ENCODE assay signal across 8 cellular contexts in genomic region chr13:31538067-31539042, GRCh38.
A peak's percentile ranks its signal among the peaks of the same experiment; 100 is the strongest.
DNase-seq lines count a peak whose midpoint lies in the region; ATAC-seq and TF ChIP-seq lines count a peak whose summit lies in the region.

No MANE protein-coding gene starts in this region.

- no peak for ATAC-seq in naive thymus-derived CD8-positive, alpha-beta T cell

- no peaks in the 10 kb centered on the region for H3K36me3 Mint-ChIP-seq in naive thymus-derived CD8-positive, alpha-beta T cell

- TF ChIP-seq CTCF in BJ (IDR thresholded peaks at IDR 0.05; ENCODE audit: insufficient read depth, low read depth, low read length): peak; percentile 78
- 0 out of 2 replicates have a peak, but pooled peaks have one; percentile 24 for TF ChIP-seq CTCF in WI38 (IDR thresholded peaks at IDR 0.05; ENCODE audit: low read depth, low read length)

- no peaks in the 10 kb centered on the region; the same call in 1 of the 2 replicates for H3K27me3 ChIP-seq in BJ (ENCODE audit: control insufficient read depth, insufficient read depth, low read length)

- DNase-seq in BJ (ENCODE audit: low read depth): no peak
- peak; percentile 27 to 49 for DNase-seq in Kasumi-1 (lab: John Stamatoyannopoulos, UW)
- peak; percentile 20 for DNase-seq in kidney tubule cell (ENCODE audit: low spot score)
- no peak for DNase-seq in kidney glomerular epithelial cell (lab: John Stamatoyannopoulos, UW)
- DNase-seq in stimulated activated naive CD4-positive, alpha-beta T cell (lab: John Stamatoyannopoulos, UW): no peak
- no peak for DNase-seq in cortex of kidney (lab: John Stamatoyannopoulos, UW)
- no peak for DNase-seq in naive thymus-derived CD8-positive, alpha-beta T cell

- CTCF ChIA-PET in BJ (lab: Yijun Ruan, JAX): interaction anchor here (0.6 to 3.5 kb wide), 49 partner anchors 8 to 360 kb away, joined by 3 to 37 read pairs (median 5); partner anchors contain the start of gene RXFP2

- peaks cover 7 to 27% (median 9%) of the 10 kb centered on the region in 5 donors for H3K27me3 Mint-ChIP-seq in naive thymus-derived CD8-positive, alpha-beta T cell

- no peak overlapping the region for H3K4me3 Mint-ChIP-seq in naive thymus-derived CD8-positive, alpha-beta T cell

- H3K27ac Mint-ChIP-seq in naive thymus-derived CD8-positive, alpha-beta T cell: no peak overlapping the region

- H3K4me3 ChIP-seq in BJ (ENCODE audit: low read depth, low read length) (no peak overlapping the region), WI38 (ENCODE audit: low read depth, low read length) (no peak overlapping the region)

- H3K9me3 Mint-ChIP-seq in naive thymus-derived CD8-positive, alpha-beta T cell: peaks cover 0 to 9% (median 1%) of the 10 kb centered on the region in 9 donors

- H3K4me1 Mint-ChIP-seq in naive thymus-derived CD8-positive, alpha-beta T cell: no peaks in the 10 kb centered on the region

- POLR2A ChIA-PET in BJ (lab: Charles Lee): no interaction called here
- POLR2A ChIA-PET in naive thymus-derived CD8-positive, alpha-beta T cell (lab: Charles Lee): no interaction called here

- no peaks in the 10 kb centered on the region for H3K36me3 ChIP-seq in BJ (ENCODE audit: control insufficient read depth, insufficient read depth, low read length)

Comparison
In these comparisons a context has a peak if more than half of its experiments do, and no peak if none do; other contexts are left out.
1. DNase-seq: peak in Kasumi-1 (2 of 2) and kidney tubule cell (single experiment); none in BJ (single experiment), kidney glomerular epithelial cell (single experiment), stimulated activated naive CD4-positive, alpha-beta T cell (0 of 6), cortex of kidney (single experiment) and naive thymus-derived CD8-positive, alpha-beta T cell (0 of 10).